Comparison of ENCODE assay signal across 21 cellular contexts in the genomic region with DNA sequence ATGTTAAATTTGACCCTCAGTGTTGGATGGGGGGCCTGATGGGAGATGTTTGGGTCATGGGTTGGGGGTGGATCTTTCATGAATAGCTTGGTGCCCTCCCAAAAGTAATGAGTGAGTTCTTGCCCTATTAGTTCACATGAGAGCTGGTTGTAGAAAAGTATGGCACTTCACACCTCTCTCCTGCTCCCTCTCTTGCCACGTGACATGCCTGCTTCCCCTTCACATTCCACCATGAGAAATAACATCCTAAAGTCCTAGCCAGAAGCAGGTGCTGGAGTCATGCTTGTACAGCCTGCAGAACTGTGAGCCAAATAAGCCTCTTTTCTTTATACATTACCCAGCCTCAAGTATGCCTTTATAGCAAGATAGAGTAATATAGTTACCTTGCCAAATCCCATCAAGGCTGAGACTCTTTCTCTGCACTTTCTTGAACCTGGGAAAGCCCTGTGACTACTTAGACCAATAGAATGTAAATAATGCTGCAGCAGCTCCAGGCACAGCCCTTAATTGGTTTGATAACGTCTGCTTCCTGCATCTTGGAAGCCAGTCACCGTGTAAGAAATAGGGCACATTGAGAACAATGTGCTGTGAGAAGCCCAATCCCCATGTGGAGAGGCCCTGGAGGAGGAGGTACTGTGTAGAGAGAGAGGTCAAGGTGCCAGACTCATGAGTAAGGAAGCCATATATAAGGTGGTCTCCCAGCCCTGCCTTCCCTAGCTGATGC.
"Had no signal": no experiment of that assay in that cellular context is flagged by ENCODE, and none has a peak within 500 bp of the region (broad histone marks: within the 10 kb centered on the region; RNA-seq: fewer than 3 reads in every experiment).

No MANE protein-coding gene starts in this region.

- H3K4me1 ChIP-seq: prostate gland, right atrium auricular region, upper lobe of left lung had no signal

- DNase-seq: activated CD4-positive, alpha-beta T cell treated with anti-CD3 and anti-CD28 coated beads, Interleukin-2, amount 50 U/mL, for 48 hours; activated CD8-positive, alpha-beta memory T cell treated with anti-CD3 and anti-CD28 coated beads, Interleukin-2, amount 50 U/mL, for 48 hours; activated naive CD4-positive, alpha-beta T cell treated with Interleukin-2 at 50 U/mL for 16 hours; activated T-cell treated with anti-CD3 and anti-CD28 coated beads, Interleukin-2, amount 50 U/mL, for 4 hours; amygdala; cerebellar nuclear complex; heart left ventricle; natural killer cell; ovary; stimulated activated CD4-positive, alpha-beta T cell treated with anti-CD3 and anti-CD28 coated beads, Interleukin-12 subunit alpha, Interleukin-12 subunit beta, amount 100 ng/mL, for 4 hours; stimulated activated CD4-positive, alpha-beta T cell treated with anti-CD3 and anti-CD28 coated beads, Interleukin-4, amount 100 ng/mL, for 4 hours; stimulated activated naive CD8-positive, alpha-beta T cell treated with anti-CD3 and anti-CD28 coated beads, Interleukin-15, Interleukin-2, amounts not matched to agents 100 U/mL and 50 U/mL, for 24 hours; T-helper 1 cell; upper lobe of left lung had no signal

- H3K9me3 ChIP-seq: esophagus muscularis mucosa, heart left ventricle, ovary, prostate gland, right atrium auricular region, upper lobe of left lung had no signal

- ATAC-seq: activated T-cell treated with anti-CD3 and anti-CD28 coated beads, Interleukin-2, amount 50 U/mL, for 4 hours; heart left ventricle; natural killer cell; stimulated activated naive CD8-positive, alpha-beta T cell treated with anti-CD3 and anti-CD28 coated beads, Interleukin-15, Interleukin-2, amounts not matched to agents 100 U/mL and 50 U/mL, for 24 hours; WTC11 had no signal

- FAIRE-seq: keratinocyte had no signal

- H3K27ac ChIP-seq: coronary artery, esophagus muscularis mucosa, ovary, prostate gland, right atrium auricular region, upper lobe of left lung had no signal

- H3K4me3 ChIP-seq: coronary artery, esophagus muscularis mucosa, heart left ventricle, lung, ovary, prostate gland, right atrium auricular region, upper lobe of left lung had no signal

- H3K36me3 ChIP-seq: esophagus muscularis mucosa, heart left ventricle, ovary, prostate gland, right atrium auricular region, upper lobe of left lung had no signal

- H3K27me3 ChIP-seq: esophagus muscularis mucosa, heart left ventricle, ovary, right atrium auricular region, upper lobe of left lung had no signal
